12 cellular contexts compared by ENCODE assay signal in the genomic region with DNA sequence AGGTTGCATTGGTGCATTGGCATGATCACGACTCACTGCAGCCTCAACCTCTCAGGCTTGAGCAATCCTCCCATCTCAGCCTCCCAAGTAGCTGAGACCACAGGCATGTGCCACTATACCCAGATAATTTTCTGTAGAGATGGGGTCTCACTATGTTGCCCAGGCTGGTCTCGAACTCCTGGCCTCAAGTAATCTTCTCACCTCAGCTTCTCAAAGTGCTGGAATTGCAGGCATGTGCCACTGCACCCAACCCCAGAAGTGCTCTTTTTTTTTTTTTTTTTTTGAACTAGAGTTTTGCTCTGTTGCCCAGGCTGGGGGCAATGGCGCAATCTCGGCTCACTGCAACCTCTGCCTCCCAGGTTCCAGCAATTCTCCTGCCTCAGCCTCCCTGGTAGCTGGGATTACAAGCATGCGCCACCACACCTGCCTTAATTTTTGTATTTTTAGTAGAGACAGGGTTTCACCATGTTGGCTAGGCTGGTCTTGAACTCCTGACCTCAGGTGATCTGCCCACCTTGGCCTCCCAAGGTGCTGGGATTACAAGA. TPM values are rescaled to one million over a fixed set of nuclear protein-coding genes. Genes with fewer than 3 reads are reported as not detected.
DNase-seq lines count a peak whose midpoint lies in the region; ATAC-seq and TF ChIP-seq lines count a peak whose summit lies in the region.
"Not testable (repeated sequence)": the region's sequence is repeated elsewhere in the genome, so short reads cannot be mapped to it uniquely, and the experiment has no call there.
"Had no signal": no experiment of that assay in that cellular context is flagged by ENCODE, and none has a peak within 500 bp of the region (broad histone marks: within the 10 kb centered on the region; RNA-seq: fewer than 3 reads in every experiment).

No MANE protein-coding gene starts in this region.

- POLR2A ChIA-PET in HEK293 (lab: Yijun Ruan, JAX) = interaction anchor here (0.6 kb wide), 1 partner anchor 52 kb away, joined by 4 read pairs; no protein-coding TSS in a partner anchor

- ATAC-seq in central memory CD8-positive, alpha-beta T cell (replicated peaks; ENCODE audit: extremely low read depth, poor library complexity, severe bottlenecking) = not testable (repeated sequence)

- not testable (repeated sequence) for H3K36me3 Mint-ChIP-seq in central memory CD8-positive, alpha-beta T cell (ENCODE audit: insufficient read depth)

- WGBS in prostate gland = 95% methylated on average over 5 of the region's 5 CpGs

- H3K27me3 ChIP-seq in right atrium auricular region; prostate gland (replicated peaks; ENCODE audit: insufficient read depth): not testable (repeated sequence)

- H3K27me3 Mint-ChIP-seq in central memory CD8-positive, alpha-beta T cell = not testable (repeated sequence)

- H3K9me3 ChIP-seq in HEK293 (ENCODE audit: control insufficient read depth, insufficient read depth, low read depth, low read length); right atrium auricular region; prostate gland: not testable (repeated sequence)

- CTCF ChIA-PET in HEK293 (lab: Yijun Ruan, JAX) = interaction anchor here (0.8 to 5.3 kb wide), 3 partner anchors 10 to 245 kb away, joined by 3 to 46 read pairs (median 4); no protein-coding TSS in a partner anchor

- H3K36me3 ChIP-seq in HEK293 (ENCODE audit: control insufficient read depth in 2 of 2, insufficient read depth in 1 of 2, low read length in 2 of 2); right atrium auricular region; prostate gland: not testable (repeated sequence)

- peak; percentile 30 for DNase-seq in activated CD8-positive, alpha-beta memory T cell treated with anti-CD3 and anti-CD28 coated beads for 24 hours
- peak; percentile 0 to 5 for DNase-seq in central memory CD8-positive, alpha-beta T cell (ENCODE audit: low spot score in 2 of 2)
- peak; percentile 54 for DNase-seq in right atrium auricular region (ENCODE audit: low spot score)
- peak; percentile 28 for DNase-seq in mesenteric fat pad (ENCODE audit: low spot score)
- DNase-seq in prostate gland (ENCODE audit: low spot score) = peak; percentile 1

- intact Hi-C loops in prostate gland (cut with DNase I) = not testable (repeated sequence)

- not testable (repeated sequence) for H3K27ac Mint-ChIP-seq in central memory CD8-positive, alpha-beta T cell (ENCODE audit: low read depth)

- H3K9me3 Mint-ChIP-seq in central memory CD8-positive, alpha-beta T cell = not testable (repeated sequence)

- not testable (repeated sequence) for H3K4me1 ChIP-seq in HEK293 (ENCODE audit: control insufficient read depth, insufficient read depth, low read length); prostate gland (replicated peaks)
- peaks cover 0 to 31% of the 10 kb centered on the region in 2 donors for H3K4me1 ChIP-seq in right atrium auricular region

- not testable (repeated sequence) for H3K27ac ChIP-seq in HEK293 (ENCODE audit: extremely low read depth, low read depth, low read length); right atrium auricular region; prostate gland

- not testable (repeated sequence) for H3K4me3 ChIP-seq in HEK293 (ENCODE audit: low read depth, low read length); right atrium auricular region; prostate gland

- not testable (repeated sequence) for TF ChIP-seq CTCF in HEK293 (tag by site-specific recombination; IDR thresholded peaks at IDR 0.05); right atrium auricular region (IDR thresholded peaks at IDR 0.05); prostate gland (IDR thresholded peaks at IDR 0.05)

- not testable (repeated sequence) for H3K4me1 Mint-ChIP-seq in central memory CD8-positive, alpha-beta T cell

- TF ChIP-seq POLR2A in prostate gland (IDR thresholded peaks at IDR 0.05) = not testable (repeated sequence)

- H3K4me3 Mint-ChIP-seq in central memory CD8-positive, alpha-beta T cell = not testable (repeated sequence)

TF ChIP-seq in HEK293, 187 proteins besides CTCF, POLR2A, EP300 and RAD21:
- peak; percentile 96 for TF ChIP-seq ZNF121 (tag by site-specific recombination; IDR thresholded peaks at IDR 0.05)
TF ChIP-seq in HEK293: peak in this region for 1; not testable (repeated sequence) for 186.

RNA-seq across cellular contexts. Expression of a gene that starts 8.7 kb away (rescaled TPM):
- total RNA-seq in right atrium auricular region (under 1 TPM; 0.19 to 0.31 TPM), mesenteric fat pad (not detected), prostate gland (not detected)
- total RNA-seq: A172; B cell; Caco-2; Calu3; CD4-positive, alpha-beta T cell; CD8-positive, alpha-beta T cell had no signal

RNA-seq across cellular contexts. Expression of a gene that starts 22.6 kb away (rescaled TPM):
- total RNA-seq in right atrium auricular region (100 to 1,000 TPM; 448 to 908 TPM), mesenteric fat pad (1.3 TPM), prostate gland (10 to 100 TPM; 10.8 to 13.0 TPM)
- total RNA-seq: Calu3; CD8-positive, alpha-beta T cell had no signal

Comparison
In these comparisons a context has a peak if more than half of its experiments do, and no peak if none do; other contexts are left out.
1. DNase-seq: peak in every context shown above with its lines; median percentile 54 in right atrium auricular region; 30 in activated CD8-positive, alpha-beta memory T cell treated with anti-CD3 and anti-CD28 coated beads for 24 hours; 28 in mesenteric fat pad; 2 in central memory CD8-positive, alpha-beta T cell; 1 in prostate gland.
2. RNA of a gene that starts 22.6 kb away (total RNA-seq): 448 to 908 TPM in right atrium auricular region; 10.8 to 13.0 TPM in prostate gland and 1.3 TPM in mesenteric fat pad (single experiment); every median in the first group is over 10 times any median in the second.